21 cellular contexts compared by ENCODE assay signal in the genomic region with DNA sequence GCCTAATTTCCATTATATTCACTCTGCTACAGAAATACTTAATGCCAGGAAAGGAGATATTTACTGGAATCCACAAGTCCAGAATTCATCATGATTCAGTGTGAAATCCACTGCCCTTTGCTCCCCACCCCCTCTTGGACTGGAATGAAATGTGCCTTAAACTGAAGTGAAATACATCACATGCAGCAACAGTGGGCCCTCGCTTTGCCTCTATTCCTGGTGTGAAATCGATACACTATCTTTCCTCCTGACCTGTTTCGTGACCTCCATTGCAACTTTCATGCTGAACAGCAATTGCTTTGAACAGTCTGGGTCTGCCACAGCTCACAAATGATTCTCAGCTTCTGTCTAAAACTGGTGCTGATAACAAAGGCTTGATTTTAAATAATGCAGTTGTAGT.
"Had no signal": no experiment of that assay in that cellular context is flagged by ENCODE, and none has a peak within 500 bp of the region (broad histone marks: within the 10 kb centered on the region; RNA-seq: fewer than 3 reads in every experiment).

No MANE protein-coding gene starts in this region.

- ATAC-seq: activated CD4-positive, alpha-beta T cell treated with anti-CD3 and anti-CD28 coated beads for 36 hours; activated CD8-positive, alpha-beta memory T cell treated with anti-CD3 and anti-CD28 coated beads, Interleukin-2, amount 10 ng/mL, durations not matched to agents 7 days and 5 days; activated CD8-positive, alpha-beta T cell treated with anti-CD3 and anti-CD28 coated beads, Interleukin-2, amount 10 ng/mL, durations not matched to agents 7 days and 5 days; foreskin keratinocyte; heart left ventricle; left colon; T-cell had no signal

- FAIRE-seq: kidney, urothelium cell line had no signal

- H3K27me3 ChIP-seq: brain microvascular endothelial cell, esophagus muscularis mucosa, heart left ventricle, tibial nerve had no signal

- H3K4me3 ChIP-seq: esophagus muscularis mucosa, heart left ventricle, tibial nerve had no signal

- H3K27ac ChIP-seq: brain microvascular endothelial cell, esophagus muscularis mucosa, foreskin keratinocyte, heart left ventricle, tibial nerve had no signal

- H3K27me3 Mint-ChIP-seq: activated CD4-positive, alpha-beta T cell treated with anti-CD3 and anti-CD28 coated beads for 36 hours; activated CD8-positive, alpha-beta memory T cell treated with anti-CD3 and anti-CD28 coated beads, Interleukin-2, amount 10 ng/mL, durations not matched to agents 7 days and 5 days; activated naive CD8-positive, alpha-beta T cell; naive B cell; T-cell had no signal

- H3K27ac Mint-ChIP-seq: activated CD4-positive, alpha-beta T cell treated with anti-CD3 and anti-CD28 coated beads for 36 hours; activated CD8-positive, alpha-beta memory T cell treated with anti-CD3 and anti-CD28 coated beads, Interleukin-2, amount 10 ng/mL, durations not matched to agents 7 days and 5 days; activated CD8-positive, alpha-beta T cell treated with anti-CD3 and anti-CD28 coated beads, Interleukin-2, amount 10 ng/mL, durations not matched to agents 7 days and 5 days; activated naive CD8-positive, alpha-beta T cell; immature natural killer cell; mesothelial cell of epicardium; naive B cell; T-cell had no signal

- DNase-seq: activated CD4-positive, alpha-beta T cell treated with anti-CD3 and anti-CD28 coated beads for 36 hours; activated CD4-positive, CD25-positive, alpha-beta regulatory T cell; activated CD8-positive, alpha-beta memory T cell treated with anti-CD3 and anti-CD28 coated beads, Interleukin-2, amount 10 ng/mL, durations not matched to agents 7 days and 5 days; activated CD8-positive, alpha-beta T cell treated with anti-CD3 and anti-CD28 coated beads, Interleukin-2, amount 10 ng/mL, durations not matched to agents 7 days and 5 days; activated effector memory CD4-positive, alpha-beta T cell treated with Interleukin-2 at 50 U/mL for 16 hours; activated naive CD4-positive, alpha-beta T cell treated with Interleukin-2 at 50 U/mL for 16 hours; brain microvascular endothelial cell; foreskin keratinocyte; heart left ventricle; immature natural killer cell; kidney; left colon; naive B cell; stimulated activated CD4-positive, alpha-beta T cell treated with anti-CD3 and anti-CD28 coated beads, Interleukin-15, amount 100 ng/mL, for 24 hours; stimulated activated naive CD4-positive, alpha-beta T cell; T-cell had no signal

- H3K4me3 Mint-ChIP-seq: activated CD4-positive, alpha-beta T cell treated with anti-CD3 and anti-CD28 coated beads for 36 hours; activated CD8-positive, alpha-beta memory T cell treated with anti-CD3 and anti-CD28 coated beads, Interleukin-2, amount 10 ng/mL, durations not matched to agents 7 days and 5 days; activated CD8-positive, alpha-beta T cell treated with anti-CD3 and anti-CD28 coated beads, Interleukin-2, amount 10 ng/mL, durations not matched to agents 7 days and 5 days; activated naive CD8-positive, alpha-beta T cell; immature natural killer cell; mesothelial cell of epicardium; naive B cell; T-cell had no signal

- H3K4me1 ChIP-seq: foreskin keratinocyte, heart left ventricle had no signal

- H3K36me3 Mint-ChIP-seq: activated CD8-positive, alpha-beta memory T cell treated with anti-CD3 and anti-CD28 coated beads, Interleukin-2, amount 10 ng/mL, durations not matched to agents 7 days and 5 days; activated naive CD8-positive, alpha-beta T cell; immature natural killer cell; mesothelial cell of epicardium; naive B cell; T-cell had no signal

- H3K36me3 ChIP-seq: brain microvascular endothelial cell, esophagus muscularis mucosa, heart left ventricle, tibial nerve had no signal

- H3K4me1 Mint-ChIP-seq: activated CD4-positive, alpha-beta T cell treated with anti-CD3 and anti-CD28 coated beads for 36 hours; activated CD8-positive, alpha-beta memory T cell treated with anti-CD3 and anti-CD28 coated beads, Interleukin-2, amount 10 ng/mL, durations not matched to agents 7 days and 5 days; immature natural killer cell; mesothelial cell of epicardium; naive B cell; T-cell had no signal
